ENCODE assay signal across 18 cellular contexts in genomic region chr15:92707880-92708551, GRCh38.
"Had no signal": no experiment of that assay in that cellular context is flagged by ENCODE, and none has a peak within 500 bp of the region (broad histone marks: within the 10 kb centered on the region; RNA-seq: fewer than 3 reads in every experiment).

No MANE protein-coding gene starts in this region.

- H3K27me3 Mint-ChIP-seq: activated naive CD8-positive, alpha-beta T cell had no signal

- ATAC-seq: gastroesophageal sphincter; pancreas; SK-N-SH treated with all-trans-retinoic acid at 6 μM for 48 hours; stimulated activated memory B cell treated with anti-CD40 and anti-IgM and Interleukin-4, amounts not matched to agents 10 μg/mL and 1 μg/mL and 100 μg/mL, for 72 hours; WTC11 had no signal

- H3K9me3 Mint-ChIP-seq: activated CD4-positive, alpha-beta T cell treated with anti-CD3 and anti-CD28 coated beads, Interleukin-2, amount 10 ng/mL, durations not matched to agents 7 days and 5 days; stimulated activated memory B cell treated with anti-CD40 and anti-IgM and Interleukin-4, amounts not matched to agents 10 μg/mL and 1 μg/mL and 100 μg/mL, for 72 hours; WTC11 had no signal

- H3K4me1 Mint-ChIP-seq: stimulated activated memory B cell treated with anti-CD40 and anti-IgM and Interleukin-4, amounts not matched to agents 10 μg/mL and 1 μg/mL and 100 μg/mL, for 72 hours had no signal

- H3K4me3 ChIP-seq: gastroesophageal sphincter, pancreas, tibial artery, vagina had no signal

- H3K27ac ChIP-seq: brain microvascular endothelial cell, gastroesophageal sphincter, pancreas, tibial artery, vagina had no signal

- H3K4me3 Mint-ChIP-seq: activated CD4-positive, alpha-beta T cell treated with anti-CD3 and anti-CD28 coated beads, Interleukin-2, amount 10 ng/mL, durations not matched to agents 7 days and 5 days; activated naive CD8-positive, alpha-beta T cell; stimulated activated memory B cell treated with anti-CD40 and anti-IgM and Interleukin-4, amounts not matched to agents 10 μg/mL and 1 μg/mL and 100 μg/mL, for 72 hours; WTC11 had no signal

- H3K36me3 ChIP-seq: brain microvascular endothelial cell, gastroesophageal sphincter, pancreas, tibial artery, vagina had no signal

- DNase-seq: activated CD4-positive, alpha-beta T cell treated with anti-CD3 and anti-CD28 coated beads, Interleukin-2, amount 10 ng/mL, durations not matched to agents 7 days and 5 days; activated T-cell treated with anti-CD3 and anti-CD28 coated beads, Interleukin-2, amount 50 U/mL, for 1 hour; amygdala; brain microvascular endothelial cell; cortex of kidney; effector CD8-positive, alpha-beta T cell; pancreas; stimulated activated CD4-positive, alpha-beta T cell treated with anti-CD3 and anti-CD28 coated beads, Interleukin-12 subunit alpha, Interleukin-12 subunit beta, amount 100 ng/mL, for 4 hours; stimulated activated CD4-positive, alpha-beta T cell treated with anti-CD3 and anti-CD28 coated beads, Interleukin-2, amount 100 ng/mL, for 24 hours; T-helper 1 cell; tibial artery had no signal

- H3K27me3 ChIP-seq: brain microvascular endothelial cell, gastroesophageal sphincter, pancreas, tibial artery, vagina had no signal

- FAIRE-seq: islet of Langerhans, pancreas had no signal

- H3K27ac Mint-ChIP-seq: activated CD4-positive, alpha-beta T cell treated with anti-CD3 and anti-CD28 coated beads, Interleukin-2, amount 10 ng/mL, durations not matched to agents 7 days and 5 days; activated naive CD8-positive, alpha-beta T cell; stimulated activated memory B cell treated with anti-CD40 and anti-IgM and Interleukin-4, amounts not matched to agents 10 μg/mL and 1 μg/mL and 100 μg/mL, for 72 hours; WTC11 had no signal

- H3K9me3 ChIP-seq: gastroesophageal sphincter, pancreas, tibial artery, vagina had no signal

- H3K36me3 Mint-ChIP-seq: activated naive CD8-positive, alpha-beta T cell; stimulated activated memory B cell treated with anti-CD40 and anti-IgM and Interleukin-4, amounts not matched to agents 10 μg/mL and 1 μg/mL and 100 μg/mL, for 72 hours; WTC11 had no signal

- H3K4me1 ChIP-seq: gastroesophageal sphincter, pancreas, tibial artery, vagina had no signal
